In the genomic region with DNA sequence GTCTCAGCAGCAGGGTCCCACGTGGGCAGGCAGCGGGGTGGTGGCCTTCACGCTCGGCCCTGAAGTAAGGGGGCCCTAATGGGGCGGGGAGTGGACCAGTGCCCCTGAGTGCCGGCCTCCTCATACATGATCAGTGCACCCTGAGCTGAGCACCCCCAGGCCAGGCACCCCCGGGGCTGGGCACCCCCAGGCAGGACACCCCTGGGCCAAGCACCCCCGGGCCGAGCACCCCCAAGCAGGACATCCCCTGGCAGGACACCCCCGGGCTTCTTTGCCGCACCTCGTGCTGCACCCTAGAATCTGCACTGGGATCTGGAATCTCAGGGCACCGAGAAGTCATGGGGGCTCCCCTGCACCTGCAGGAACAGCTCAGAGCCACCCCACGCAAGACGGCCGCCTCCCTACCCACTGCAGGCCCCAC, we compare ENCODE assay signal across 1 cellular context.
TF ChIP-seq lines count a peak whose summit lies in the region.

No MANE protein-coding gene starts in this region.

TF ChIP-seq in HepG2, 621 proteins besides CTCF, POLR2A, EP300 and RAD21:
- TF ChIP-seq ZMYM3 (CRISPR knock-in tag; IDR thresholded peaks at IDR 0.05) (no peak), TMF1 (CRISPR knock-in tag; IDR thresholded peaks at IDR 0.05; ENCODE audit: low read depth) (no peak), MED8 (CRISPR knock-in tag; IDR thresholded peaks at IDR 0.05; ENCODE audit: insufficient replicate concordance) (no peak), RCOR2 (CRISPR knock-in tag; IDR thresholded peaks at IDR 0.05) (no peak), MIER3 (CRISPR knock-in tag; IDR thresholded peaks at IDR 0.05; ENCODE audit: borderline replicate concordance) (no peak), ZNF629 (CRISPR knock-in tag; conservative IDR thresholded peaks at IDR 0.05) (no peak)
- TF ChIP-seq, protein P1, sequence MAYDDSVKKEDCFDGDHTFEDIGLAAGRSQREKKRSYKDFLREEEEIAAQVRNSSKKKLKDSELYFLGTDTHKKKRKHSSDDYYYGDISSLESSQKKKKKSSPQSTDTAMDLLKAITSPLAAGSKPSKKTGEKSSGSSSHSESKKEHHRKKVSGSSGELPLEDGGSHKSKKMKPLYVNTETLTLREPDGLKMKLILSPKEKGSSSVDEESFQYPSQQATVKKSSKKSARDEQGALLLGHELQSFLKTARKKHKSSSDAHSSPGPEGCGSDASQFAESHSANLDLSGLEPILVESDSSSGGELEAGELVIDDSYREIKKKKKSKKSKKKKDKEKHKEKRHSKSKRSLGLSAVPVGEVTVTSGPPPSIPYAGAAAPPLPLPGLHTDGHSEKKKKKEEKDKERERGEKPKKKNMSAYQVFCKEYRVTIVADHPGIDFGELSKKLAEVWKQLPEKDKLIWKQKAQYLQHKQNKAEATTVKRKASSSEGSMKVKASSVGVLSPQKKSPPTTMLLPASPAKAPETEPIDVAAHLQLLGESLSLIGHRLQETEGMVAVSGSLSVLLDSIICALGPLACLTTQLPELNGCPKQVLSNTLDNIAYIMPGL (CRISPR knock-in tag; IDR thresholded peaks at IDR 0.05; ENCODE audit: borderline replicate concordance in 1 of 2, low read depth in 1 of 2): no peak
TF ChIP-seq in HepG2: peak in this region for 0.
